In the genomic region with DNA sequence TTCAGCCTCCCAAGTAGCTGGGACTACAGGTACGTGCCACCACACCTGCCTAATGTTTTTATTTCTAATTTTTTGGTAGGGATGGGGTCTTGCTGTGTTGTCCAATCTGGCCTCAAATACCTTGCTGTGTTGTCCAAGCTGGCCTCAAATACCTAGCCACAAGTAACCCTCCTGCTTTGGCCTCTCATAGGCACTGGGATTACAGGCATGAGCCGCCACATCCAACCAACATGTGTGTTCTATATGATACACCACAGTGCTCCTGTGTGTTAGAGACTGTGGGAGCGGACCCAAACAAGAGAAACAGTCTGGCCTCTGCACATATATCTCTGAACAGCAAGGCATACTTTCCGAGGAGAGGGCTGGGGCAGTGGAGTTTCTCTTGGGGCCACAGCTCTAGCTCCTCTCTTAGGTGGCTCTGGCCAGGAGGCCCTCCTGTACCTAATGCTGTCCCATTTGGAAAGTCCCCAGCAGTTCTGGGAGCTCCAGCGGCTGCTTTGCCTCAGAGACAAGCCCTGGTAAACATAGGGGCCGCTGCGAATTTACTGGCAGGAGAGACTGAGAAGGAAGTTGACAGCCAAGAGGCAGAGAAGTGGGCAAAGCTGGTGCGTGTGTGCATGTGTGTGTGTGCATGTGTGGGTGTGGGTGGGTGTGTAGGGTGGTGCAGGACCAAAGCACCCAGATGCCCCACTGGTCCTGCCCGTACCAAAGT, we compare ENCODE assay signal across 9 cellular contexts.
DNase-seq lines count a peak whose midpoint lies in the region; ATAC-seq and TF ChIP-seq lines count a peak whose summit lies in the region.
"Had no signal": no experiment of that assay in that cellular context is flagged by ENCODE, and none has a peak within 500 bp of the region (broad histone marks: within the 10 kb centered on the region; RNA-seq: fewer than 3 reads in every experiment).

No MANE protein-coding gene starts in this region.

- H3K9me3 ChIP-seq in liver (ENCODE audit: control insufficient read depth in 4 of 4, low read length in 3 of 4) = no peaks in the 10 kb centered on the region

- DNase-seq in activated naive CD4-positive, alpha-beta T cell treated with Interleukin-2 at 50 U/mL for 16 hours = no peak
- DNase-seq in type B pancreatic cell (ENCODE audit: extremely low spot score, unreplicated experiment) (no peak), occipital lobe (lab: John Stamatoyannopoulos, UW) (no peak)
- DNase-seq: NCI-H1105 treated with DMSO at 0.1 percent for 48 hours had no signal

- no peaks in the 10 kb centered on the region for H3K36me3 Mint-ChIP-seq in activated naive CD4-positive, alpha-beta T cell treated with anti-CD3 and anti-CD28 coated beads, Interleukin-2, amount 50 U/mL, for 24 hours
- H3K36me3 Mint-ChIP-seq in type B pancreatic cell = peaks cover 3% of the 10 kb centered on the region

- peak overlapping the region in 1 of 3 donors; percentile 34 for H3K4me3 ChIP-seq in liver (ENCODE audit: low read depth in 1 of 3, low read length in 3 of 3)

- no peaks in the 10 kb centered on the region for H3K9me3 Mint-ChIP-seq in activated naive CD4-positive, alpha-beta T cell treated with anti-CD3 and anti-CD28 coated beads, Interleukin-2, amount 50 U/mL, for 24 hours
- H3K9me3 Mint-ChIP-seq in type B pancreatic cell = no peaks in the 10 kb centered on the region

- no peaks in the 10 kb centered on the region for H3K27me3 Mint-ChIP-seq in activated naive CD4-positive, alpha-beta T cell treated with anti-CD3 and anti-CD28 coated beads, Interleukin-2, amount 50 U/mL, for 24 hours
- peaks cover 27% of the 10 kb centered on the region for H3K27me3 Mint-ChIP-seq in type B pancreatic cell

- peaks cover 37% of the 10 kb centered on the region for H3K4me1 Mint-ChIP-seq in activated naive CD4-positive, alpha-beta T cell treated with anti-CD3 and anti-CD28 coated beads, Interleukin-2, amount 50 U/mL, for 24 hours
- peaks cover 18% of the 10 kb centered on the region for H3K4me1 Mint-ChIP-seq in type B pancreatic cell (ENCODE audit: unreplicated experiment)

- WGBS in liver = 44% methylated on average over 9 of the region's 9 CpGs

- no peak for TF ChIP-seq CTCF in liver (IDR thresholded peaks at IDR 0.05; ENCODE audit: low read depth, low read length, missing input control)
- TF ChIP-seq CTCF in type B pancreatic cell (conservative IDR thresholded peaks at IDR 0.05) = no peak

- H3K36me3 ChIP-seq in liver (ENCODE audit: control insufficient read depth in 4 of 4, insufficient read depth in 3 of 4, low read depth in 1 of 4, low read length in 3 of 4) = no peaks in the 10 kb centered on the region

- peaks cover 17 to 54% (median 37%) of the 10 kb centered on the region in 4 donors for H3K4me1 ChIP-seq in liver (ENCODE audit: control insufficient read depth in 4 of 4, insufficient read depth in 4 of 4, low read length in 3 of 4)

- H3K9ac ChIP-seq in liver (ENCODE audit: low read depth in 1 of 2, low read length in 2 of 2) = no peak overlapping the region

- peak overlapping the region; percentile 88 for H3K4me3 Mint-ChIP-seq in activated naive CD4-positive, alpha-beta T cell treated with anti-CD3 and anti-CD28 coated beads, Interleukin-2, amount 50 U/mL, for 24 hours
- H3K4me3 Mint-ChIP-seq in type B pancreatic cell = peak overlapping the region; percentile 92

- no peaks in the 10 kb centered on the region for H3K27me3 ChIP-seq in liver (ENCODE audit: control insufficient read depth in 4 of 4, insufficient read depth in 4 of 4, low read length in 3 of 4)

- ATAC-seq in esophagus mucosa = no peak
- ATAC-seq in GM19324 (IDR thresholded peaks at IDR 0.05; ENCODE audit: low FRiP score, unreplicated experiment) = no peak

- TF ChIP-seq RAD21 in liver (IDR thresholded peaks at IDR 0.05) = no peak

- H3K27ac Mint-ChIP-seq in activated naive CD4-positive, alpha-beta T cell treated with anti-CD3 and anti-CD28 coated beads, Interleukin-2, amount 50 U/mL, for 24 hours = no peak overlapping the region
- peak overlapping the region; percentile 95 for H3K27ac Mint-ChIP-seq in type B pancreatic cell

- H3K27ac ChIP-seq in angular gyrus (ENCODE audit: low read depth, low read length) (peak overlapping the region; percentile 90), liver (ENCODE audit: low read depth in 1 of 2, low read length in 2 of 2) (peak overlapping the region; percentile 35 to 82)

TF ChIP-seq in liver, 16 proteins besides CTCF, POLR2A, EP300 and RAD21:
- TF ChIP-seq YY1 (IDR thresholded peaks at IDR 0.05) (no peak), SP1 (IDR thresholded peaks at IDR 0.05) (peak; percentile 7)
TF ChIP-seq in liver: peak in this region for 1.
